In genomic region chr4:61406677-61407076, GRCh38 we compare ENCODE assay signal across 23 cellular contexts.
"Had no signal": no experiment of that assay in that cellular context is flagged by ENCODE, and none has a peak within 500 bp of the region (broad histone marks: within the 10 kb centered on the region; RNA-seq: fewer than 3 reads in every experiment).

No MANE protein-coding gene starts in this region.

- H3K4me3 ChIP-seq: breast epithelium, gastrocnemius medialis, heart left ventricle, left lung, tibial nerve had no signal

- H3K36me3 ChIP-seq: breast epithelium, gastrocnemius medialis, heart left ventricle, left lung, tibial nerve had no signal

- DNase-seq: activated CD4-positive, alpha-beta T cell treated with anti-CD3 and anti-CD28 coated beads, Interleukin-2, amount 10 ng/mL, durations not matched to agents 24 days and 14 days; activated CD8-positive, alpha-beta T cell treated with anti-CD3 and anti-CD28 coated beads for 36 hours; activated effector memory CD4-positive, alpha-beta T cell treated with Interleukin-2 at 50 U/mL for 16 hours; activated naive CD4-positive, alpha-beta T cell treated with anti-CD3 and anti-CD28 coated beads, Interleukin-2, amount 10 ng/mL, durations not matched to agents 7 days and 5 days; activated naive CD8-positive, alpha-beta T cell treated with anti-CD3 and anti-CD28 coated beads, Interleukin-2, amount 50 U/mL, for 24 hours; activated T-cell treated with anti-CD3 and anti-CD28 coated beads, Interleukin-2, amount 50 U/mL, for 24 hours; aorta; cortex of kidney; effector CD4-positive, alpha-beta T cell; gastrocnemius medialis; heart left ventricle; left lung; mammary epithelial cell; midbrain; nephron progenitor cell; nucleus accumbens; stimulated activated CD4-positive, alpha-beta T cell treated with anti-CD3 and anti-CD28 coated beads, Interleukin-12 subunit alpha, Interleukin-12 subunit beta, amount 100 ng/mL, for 4 hours; stimulated activated CD4-positive, alpha-beta T cell treated with anti-CD3 and anti-CD28 coated beads, Interleukin-1b, Interleukin-23, amount 100 ng/mL, for 48 hours; stimulated activated CD8-positive, alpha-beta memory T cell treated with anti-CD3 and anti-CD28 coated beads, Interleukin-4, amount 100 ng/mL, for 48 hours; stimulated activated naive CD4-positive, alpha-beta T cell; T1000 had no signal

- H3K27me3 ChIP-seq: breast epithelium, gastrocnemius medialis, heart left ventricle, left lung, tibial nerve had no signal

- H3K4me1 ChIP-seq: breast epithelium, gastrocnemius medialis, heart left ventricle, left lung had no signal

- ATAC-seq: activated CD8-positive, alpha-beta T cell treated with anti-CD3 and anti-CD28 coated beads for 36 hours; activated naive CD8-positive, alpha-beta T cell treated with anti-CD3 and anti-CD28 coated beads, Interleukin-2, amount 50 U/mL, for 24 hours; gastrocnemius medialis; heart left ventricle; left lung had no signal

- H3K9me3 ChIP-seq: breast epithelium, gastrocnemius medialis, heart left ventricle, left lung, tibial nerve had no signal

- H3K27ac ChIP-seq: breast epithelium, gastrocnemius medialis, heart left ventricle, left lung had no signal
